9 cellular contexts compared by ENCODE assay signal in the genomic region with DNA sequence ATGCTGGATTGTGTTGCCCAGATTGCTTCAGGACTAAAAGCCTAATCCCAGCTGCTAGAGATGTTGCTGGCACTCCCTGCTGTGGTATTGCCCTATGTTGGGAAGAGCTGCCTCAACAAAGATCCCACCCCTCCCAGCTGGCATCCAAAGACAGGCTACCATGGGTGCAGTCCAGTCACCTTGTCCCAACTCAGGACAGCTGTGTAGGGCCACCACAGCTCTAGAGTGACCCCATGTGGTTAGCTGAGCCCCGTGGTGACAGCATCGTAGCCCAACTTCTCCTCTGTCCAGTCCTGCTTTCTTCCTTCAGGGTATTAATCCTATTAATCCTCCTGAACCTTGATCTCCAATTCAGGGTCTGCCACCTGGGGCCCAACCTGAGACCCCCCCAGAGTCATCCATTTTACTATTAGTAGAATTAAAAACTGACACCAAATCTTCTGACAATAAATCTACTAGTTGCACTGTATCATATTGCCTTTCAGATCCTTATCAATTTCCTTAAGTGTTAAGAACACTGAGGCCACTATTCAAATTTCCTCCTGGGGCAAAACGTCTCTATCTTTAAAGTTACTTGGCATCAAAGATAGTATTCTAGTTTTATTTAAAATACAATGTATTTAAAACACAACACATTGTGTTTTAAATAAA.
DNase-seq lines count a peak whose midpoint lies in the region; ATAC-seq and TF ChIP-seq lines count a peak whose summit lies in the region.
"Had no signal": no experiment of that assay in that cellular context is flagged by ENCODE, and none has a peak within 500 bp of the region (broad histone marks: within the 10 kb centered on the region; RNA-seq: fewer than 3 reads in every experiment).

No MANE protein-coding gene starts in this region.

- no peaks in the 10 kb centered on the region for H3K4me1 Mint-ChIP-seq in nephron progenitor cell

- no peaks in the 10 kb centered on the region for H3K4me1 ChIP-seq in Karpas-422 (ENCODE audit: low read length)

- DNase-seq in ELR (ENCODE audit: low read depth) (peak; percentile 42), Karpas-422 (peak; percentile 72), T47D (ENCODE audit: low read depth in 1 of 2, low spot score in 1 of 2) (peak; percentile 28 to 68), nephron progenitor cell (peak; percentile 22), ureter (ENCODE audit: low spot score) (no peak), T-helper 2 cell (no peak)
- DNase-seq: SHP77 had no signal

- no peaks in the 10 kb centered on the region for H3K79me2 ChIP-seq in Karpas-422 (ENCODE audit: low read length)

- H4K20me1 ChIP-seq in Karpas-422 (ENCODE audit: insufficient read depth, low read depth, low read length): no peaks in the 10 kb centered on the region

- H3K4me3 Mint-ChIP-seq in nephron progenitor cell: no peak overlapping the region

- H3K9me2 ChIP-seq in Karpas-422 (replicated peaks; ENCODE audit: insufficient read depth, low read length): no peaks in the 10 kb centered on the region

- no peak overlapping the region for H3K4me2 ChIP-seq in Karpas-422 (ENCODE audit: low read depth, low read length, poor library complexity, severe bottlenecking)

- TF ChIP-seq CTCF in nephron progenitor cell (IDR thresholded peaks at IDR 0.05): no peak

- no peaks in the 10 kb centered on the region for H3K27me3 Mint-ChIP-seq in nephron progenitor cell (ENCODE audit: low read depth, poor library complexity)

- no peak overlapping the region for H2AFZ ChIP-seq in Karpas-422 (ENCODE audit: low read length)

- no peaks in the 10 kb centered on the region for H3K9me3 ChIP-seq in Karpas-422 (ENCODE audit: low read length)

- H3K36me3 Mint-ChIP-seq in nephron progenitor cell (ENCODE audit: low read depth): peaks cover 13% of the 10 kb centered on the region

- no peak overlapping the region for H3K4me3 ChIP-seq in Karpas-422 (ENCODE audit: low read length)

- H3K9me3 Mint-ChIP-seq in nephron progenitor cell: peaks cover 32% of the 10 kb centered on the region

- no peaks in the 10 kb centered on the region for H3K27me3 ChIP-seq in Karpas-422 (ENCODE audit: low read length)

- no peak overlapping the region for H3K27ac Mint-ChIP-seq in nephron progenitor cell

- in situ Hi-C loops in T47D (cut with HindIII; ENCODE audit: low pct_unique_long_range_greater_than_20kb, low sequenced_read_pairs): no loop called here

- no peak overlapping the region for H3K9ac ChIP-seq in Karpas-422 (ENCODE audit: low read length)

- ATAC-seq in GM18861 (IDR thresholded peaks at IDR 0.05; ENCODE audit: unreplicated experiment) (no peak), GM18502 (IDR thresholded peaks at IDR 0.05; ENCODE audit: poor library complexity, unreplicated experiment) (no peak)

- no peak overlapping the region for H3K27ac ChIP-seq in Karpas-422 (ENCODE audit: low read length)

- H3K36me3 ChIP-seq in Karpas-422 (ENCODE audit: insufficient read depth, low read length): no peaks in the 10 kb centered on the region

Comparison
In these comparisons a context has a peak if more than half of its experiments do, and no peak if none do; other contexts are left out.
1. DNase-seq: peak in ELR (single experiment), Karpas-422 (single experiment), T47D (2 of 2) and nephron progenitor cell (single experiment); none in ureter (single experiment) and T-helper 2 cell (0 of 5).